In the genomic region with DNA sequence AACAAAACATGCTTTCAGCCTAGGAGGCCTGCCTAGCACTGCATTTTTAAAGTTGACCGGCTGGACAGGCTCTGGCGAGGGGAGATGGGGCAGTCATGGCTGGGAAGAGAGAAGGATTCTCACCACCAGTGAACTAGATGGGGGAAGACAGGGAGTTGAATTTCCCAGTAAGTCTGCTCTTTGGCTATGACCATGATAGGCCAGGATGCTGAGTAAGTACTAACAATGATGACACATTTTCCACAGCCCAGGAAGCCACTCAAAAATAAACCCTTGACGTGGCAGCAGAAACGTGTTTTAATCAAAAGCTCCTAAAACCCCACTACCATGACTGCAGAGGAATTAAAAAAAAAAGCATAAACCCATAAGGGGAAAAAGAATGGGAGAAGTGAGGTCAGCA, we compare ENCODE assay signal across 9 cellular contexts. TPM values are rescaled to one million over a fixed set of nuclear protein-coding genes. Genes with fewer than 3 reads are reported as not detected.
DNase-seq lines count a peak whose midpoint lies in the region; ATAC-seq and TF ChIP-seq lines count a peak whose summit lies in the region.
"Had no signal": no experiment of that assay in that cellular context is flagged by ENCODE, and none has a peak within 500 bp of the region (broad histone marks: within the 10 kb centered on the region; RNA-seq: fewer than 3 reads in every experiment).

No MANE protein-coding gene starts in this region.

- no peak for TF ChIP-seq CTCF in AG09319 (IDR thresholded peaks at IDR 0.05; ENCODE audit: low read depth, low read length)
- no peak for TF ChIP-seq CTCF in Peyer's patch (IDR thresholded peaks at IDR 0.05)
- TF ChIP-seq CTCF in esophagus muscularis mucosa (IDR thresholded peaks at IDR 0.05) = no peak

- H3K9me3 ChIP-seq in Peyer's patch = no peaks in the 10 kb centered on the region
- H3K9me3 ChIP-seq in esophagus muscularis mucosa = no peaks in the 10 kb centered on the region

- 48% methylated on average over 4 of the region's 4 CpGs for WGBS in esophagus muscularis mucosa

- H3K27me3 ChIP-seq in Peyer's patch (no peaks in the 10 kb centered on the region), esophagus muscularis mucosa (no peaks in the 10 kb centered on the region)

- H3K4me1 ChIP-seq in Peyer's patch (peaks cover 0 to 28% (median 8%) of the 10 kb centered on the region in 4 donors), esophagus muscularis mucosa (peaks cover 63 to 95% (median 83%) of the 10 kb centered on the region in 4 donors)

- DNase-seq in AG09319 (ENCODE audit: extremely low read depth, low read depth) = peak; percentile 43
- no peak for DNase-seq in Peyer's patch
- DNase-seq in esophagus muscularis mucosa (ENCODE audit: extremely low spot score) = no peak
- peak; percentile 67 for DNase-seq in non-pigmented ciliary epithelial cell (ENCODE audit: low read depth)
- no peak for DNase-seq in RKO (ENCODE audit: low spot score)

- intact Hi-C loops in esophagus muscularis mucosa (cut with DNase I) = no loop called here

- no peak for TF ChIP-seq EP300 in esophagus muscularis mucosa (IDR thresholded peaks at IDR 0.05)

- no peak for TF ChIP-seq POLR2A in Peyer's patch (IDR thresholded peaks at IDR 0.05)
- no peak for TF ChIP-seq POLR2A in esophagus muscularis mucosa (IDR thresholded peaks at IDR 0.05; ENCODE audit: low read depth)

- H3K4me3 ChIP-seq in Peyer's patch (no peak overlapping the region), esophagus muscularis mucosa (no peak overlapping the region)
- H3K4me3 ChIP-seq: lung had no signal

- H3K36me3 ChIP-seq in Peyer's patch (peaks cover 0 to 58% (median 0%) of the 10 kb centered on the region in 3 donors), esophagus muscularis mucosa (peaks cover 37 to 62% (median 52%) of the 10 kb centered on the region in 4 donors)

- peak overlapping the region; percentile 40 to 91 (median 56) for H3K27ac ChIP-seq in Peyer's patch
- peak overlapping the region; percentile 91 to 98 (median 96) for H3K27ac ChIP-seq in esophagus muscularis mucosa (replicated peaks in 1 of 4)

- ATAC-seq in HG03469 (IDR thresholded peaks at IDR 0.05; ENCODE audit: unreplicated experiment) = no peak
- no peak for ATAC-seq in HG03378 (IDR thresholded peaks at IDR 0.05; ENCODE audit: unreplicated experiment)
- no peak for ATAC-seq in HG03139 (IDR thresholded peaks at IDR 0.05; ENCODE audit: unreplicated experiment)

RNA-seq across cellular contexts. Expression of gene KCTD10, which starts 19.0 kb away (rescaled TPM):
- total RNA-seq in Peyer's patch = 10 to 100 TPM; 18.4 to 53.6 (median 28.8) TPM
- total RNA-seq in esophagus muscularis mucosa = 100 to 1,000 TPM in 2 of 4 donors, 10 to 100 TPM in 2; 90.7 to 115 (median 104) TPM

RNA-seq across cellular contexts. Expression of gene UBE3B, which starts 19.3 kb away (rescaled TPM):
- total RNA-seq in Peyer's patch (10 to 100 TPM; 43.8 to 77.0 (median 57.3) TPM), esophagus muscularis mucosa (10 to 100 TPM; 42.4 to 59.2 (median 49.1) TPM)

Comparison
In these comparisons a context has a peak if more than half of its experiments do, and no peak if none do; other contexts are left out.
1. DNase-seq: peak in AG09319 (single experiment) and non-pigmented ciliary epithelial cell (single experiment); none in Peyer's patch (0 of 3), esophagus muscularis mucosa (single experiment) and RKO (single experiment).